In genomic region chr4:57064811-57065711, GRCh38 we compare ENCODE assay signal across 8 cellular contexts. TPM values are rescaled to one million over a fixed set of nuclear protein-coding genes. Genes with fewer than 3 reads are reported as not detected.
DNase-seq lines count a peak whose midpoint lies in the region; ATAC-seq, FAIRE-seq and TF ChIP-seq lines count a peak whose summit lies in the region.

No MANE protein-coding gene starts in this region.

- H3K27me3 Mint-ChIP-seq in natural killer cell (ENCODE audit: low read depth in 2 of 2): no peaks in the 10 kb centered on the region

- H3K9me3 ChIP-seq in AG04450 (ENCODE audit: control insufficient read depth, insufficient read depth, low read length): no peaks in the 10 kb centered on the region
- no peaks in the 10 kb centered on the region for H3K9me3 ChIP-seq in pancreas

- peaks cover 42 to 53% of the 10 kb centered on the region in 2 donors for H3K4me1 Mint-ChIP-seq in natural killer cell

- peaks cover 0 to 9% (median 7%) of the 10 kb centered on the region in 3 donors for H3K4me1 ChIP-seq in pancreas

- no peak for FAIRE-seq in pancreas (lab: Jason Lieb, UNC)

- TF ChIP-seq CTCF in AG04450 (IDR thresholded peaks at IDR 0.05; ENCODE audit: low read depth, low read length): no peak
- TF ChIP-seq CTCF in fibroblast of the aortic adventitia (IDR thresholded peaks at IDR 0.05; ENCODE audit: insufficient read depth, low read length): no peak
- no peak for TF ChIP-seq CTCF in pancreas (IDR thresholded peaks at IDR 0.05)
- no peak for TF ChIP-seq CTCF in natural killer cell (IDR thresholded peaks at IDR 0.05)

- H3K27me3 ChIP-seq in AG04450 (ENCODE audit: control insufficient read depth, insufficient read depth, low read length): no peaks in the 10 kb centered on the region
- H3K27me3 ChIP-seq in pancreas: no peaks in the 10 kb centered on the region

- no peaks in the 10 kb centered on the region for H3K36me3 ChIP-seq in pancreas

- no peak overlapping the region for H3K4me3 Mint-ChIP-seq in natural killer cell

- H3K4me3 ChIP-seq in AG04450 (ENCODE audit: low read depth, low read length) (peak overlapping the region; percentile 31), fibroblast of the aortic adventitia (ENCODE audit: low read depth, low read length) (peak overlapping the region; percentile 20), pancreas (no peak overlapping the region)

- POLR2A ChIA-PET in AG04450 (lab: Yijun Ruan, JAX): interaction anchor here (0.6 to 5.1 kb wide), 12 partner anchors 10 to 87 kb away, joined by 3 to 49 read pairs (median 5); partner anchors contain the start of gene POLR2B

- no peaks in the 10 kb centered on the region for H3K36me3 Mint-ChIP-seq in natural killer cell

- intact Hi-C loops in pancreas (cut with DNase I) (no loop called here), natural killer cell (cut with micrococcal nuclease) (no loop called here)

- peak; percentile 31 to 65 (median 62) for ATAC-seq in pancreas
- ATAC-seq in HG03442 (IDR thresholded peaks at IDR 0.05; ENCODE audit: unreplicated experiment): no peak
- ATAC-seq in natural killer cell: no peak

- peak overlapping the region; percentile 88 for H3K27ac ChIP-seq in AG04450 (ENCODE audit: low read depth, low read length)
- H3K27ac ChIP-seq in pancreas: peak overlapping the region in 2 of 4 donors; percentile 3 to 6

- peak overlapping the region in 1 of 2 donors; percentile 23 for H3K27ac Mint-ChIP-seq in natural killer cell

- peak; percentile 84 for DNase-seq in AG04450 (ENCODE audit: low read depth, low spot score)
- DNase-seq in RPMI7951 (ENCODE audit: low read depth): peak; percentile 92
- peak; percentile 97 for DNase-seq in fibroblast of the aortic adventitia (ENCODE audit: low read depth)
- peak in 3 of 6 donors; percentile 24 to 33 (median 25) for DNase-seq in pancreas
- DNase-seq in OCI-M1 (lab: John Stamatoyannopoulos, UW): no peak
- no peak for DNase-seq in NCI-H345 (lab: John Stamatoyannopoulos, UW)
- no peak for DNase-seq in natural killer cell

- CTCF ChIA-PET in AG04450 (lab: Charles Lee): interaction anchor here (1.2 to 3.5 kb wide), 4 partner anchors 11 to 98 kb away, joined by 9 to 23 read pairs (median 15); no protein-coding TSS in a partner anchor

- H3K9me3 Mint-ChIP-seq in natural killer cell: no peaks in the 10 kb centered on the region

- 67 to 72% methylated on average over 20 of the region's 20 CpGs for WGBS in pancreas, 2 donors

RNA-seq across cellular contexts. Expression of gene IGFBP7, which starts 45.1 kb away (rescaled TPM):
- 610 and 655 TPM in 2 replicates for polyA plus RNA-seq in AG04450 (2011; rRNA removed)
- 54.8 and 57.3 TPM in 2 replicates for polyA minus RNA-seq in AG04450 (2011; rRNA and poly(A)+ RNA removed)
- total RNA-seq in RPMI7951 (2014; rRNA removed; shearing (Covaris generic)): 436 and 611 TPM in 2 replicates
- total RNA-seq in fibroblast of the aortic adventitia (ENCODE audit: low replicate concordance): 263 and 2,449 TPM in 2 replicates
- total RNA-seq in pancreas: 100 to 1,000 TPM in 3 of 6 donors, 10 to 100 TPM in 3; 49.4 to 324 (median 120) TPM
- 100 to 1,000 TPM; 156 to 186 TPM for polyA plus RNA-seq in pancreas
- total RNA-seq in natural killer cell: 100 to 1,000 TPM in 2 of 3 donors, 10 to 100 TPM in 1; 88.8 to 107 (median 101) TPM

Comparison
In these comparisons a context has a peak if more than half of its experiments do, and no peak if none do; other contexts are left out.
1. DNase-seq: peak in AG04450 (single experiment), RPMI7951 (single experiment) and fibroblast of the aortic adventitia (single experiment); none in OCI-M1 (single experiment), NCI-H345 (single experiment) and natural killer cell (single experiment).
2. H3K4me3 ChIP-seq: peak in AG04450 (single experiment) and fibroblast of the aortic adventitia (single experiment); none in pancreas (0 of 4).
3. ATAC-seq: peak in pancreas (4 of 4); none in HG03442 (single experiment) and natural killer cell (0 of 3).